17 cellular contexts compared by ENCODE assay signal in genomic region chr2:178873912-178874311, GRCh38.
"Had no signal": no experiment of that assay in that cellular context is flagged by ENCODE, and none has a peak within 500 bp of the region (broad histone marks: within the 10 kb centered on the region; RNA-seq: fewer than 3 reads in every experiment).

No MANE protein-coding gene starts in this region.

- H3K36me3 ChIP-seq: esophagus squamous epithelium, spleen, upper lobe of right lung had no signal

- H3K9me3 ChIP-seq: esophagus squamous epithelium, spleen, upper lobe of right lung had no signal

- H3K4me1 ChIP-seq: esophagus squamous epithelium, upper lobe of right lung had no signal

- ATAC-seq: activated naive CD4-positive, alpha-beta T cell treated with anti-CD3 and anti-CD28 coated beads, Interleukin-2, amount 50 U/mL, for 72 hours; natural killer cell; upper lobe of right lung had no signal

- H3K27me3 ChIP-seq: esophagus squamous epithelium, spleen, upper lobe of right lung had no signal

- H3K4me3 ChIP-seq: esophagus squamous epithelium, spleen, upper lobe of right lung had no signal

- H3K27ac ChIP-seq: esophagus squamous epithelium, spleen, upper lobe of right lung had no signal

- DNase-seq: activated T-cell treated with anti-CD3 and anti-CD28 coated beads, Interleukin-2, amount 50 U/mL, for 1 hour; aorta; cerebellar nuclear complex; cortex of kidney; endodermal cell; esophagus squamous epithelium; immature natural killer cell; kidney glomerular epithelial cell; midbrain; natural killer cell; retina; spleen; stimulated activated CD4-positive, alpha-beta T cell treated with anti-CD3 and anti-CD28 coated beads, Interleukin-4, amount 100 ng/mL, for 1 hour; stimulated activated naive CD4-positive, alpha-beta T cell; T-helper 9 cell; upper lobe of right lung had no signal
